In the genomic region with DNA sequence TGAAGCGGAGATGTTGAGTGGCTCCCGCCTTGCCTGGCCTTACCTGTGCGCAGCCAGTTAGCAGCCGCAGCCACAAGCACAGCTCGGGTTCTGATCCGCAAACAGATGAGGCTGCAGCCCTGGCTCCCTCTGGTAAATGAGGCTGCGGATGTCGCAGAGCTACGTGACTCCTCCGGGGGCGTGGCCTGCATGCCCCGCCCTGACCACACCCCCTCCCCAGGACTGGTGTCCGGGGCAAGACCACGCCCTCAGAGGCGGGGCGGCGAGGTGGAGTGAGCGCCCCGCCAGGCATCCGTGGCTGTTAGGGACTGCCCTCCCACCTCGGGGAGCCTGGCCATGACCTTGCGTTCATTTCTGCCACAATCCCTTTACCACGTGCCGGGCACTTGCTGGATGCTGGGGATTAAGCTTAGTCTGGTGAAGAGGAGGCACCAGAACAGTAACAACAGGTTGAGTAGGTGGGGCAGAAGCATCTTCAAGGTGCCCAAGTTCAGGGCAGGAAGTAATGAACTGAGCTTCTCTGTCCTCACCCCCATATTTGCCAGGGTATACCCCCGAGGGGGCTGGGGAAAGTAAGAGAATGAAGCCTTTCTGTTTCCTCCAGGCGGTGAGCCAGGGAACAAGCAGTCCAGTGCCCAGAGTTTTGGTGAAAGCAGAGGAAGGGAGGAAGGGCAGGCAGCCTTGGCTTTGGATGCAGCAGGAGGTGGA, we compare ENCODE assay signal across 7 cellular contexts. TPM values are rescaled to one million over a fixed set of nuclear protein-coding genes. Genes with fewer than 3 reads are reported as not detected.
DNase-seq lines count a peak whose midpoint lies in the region; ATAC-seq, FAIRE-seq and TF ChIP-seq lines count a peak whose summit lies in the region.

A gene (minus strand): TSS at position 138 of the 708 bp plus-strand sequence. CDS start 1,363 bp downstream, outside the sequence.

- H3K9me3 ChIP-seq in keratinocyte (ENCODE audit: control insufficient read depth, low read depth, low read length), result no peaks in the 10 kb centered on the region

- H3K4me1 ChIP-seq in keratinocyte (ENCODE audit: control insufficient read depth, extremely low read depth, insufficient read depth, low read length), result peaks cover 12% of the 10 kb centered on the region

- no peaks in the 10 kb centered on the region for H3K9me1 ChIP-seq in keratinocyte (ENCODE audit: control insufficient read depth, extremely low read depth, insufficient read depth, low read length)

- H3K36me3 ChIP-seq in keratinocyte (ENCODE audit: control insufficient read depth in 2 of 2, extremely low read depth in 1 of 2, insufficient read depth in 2 of 2, low read length in 2 of 2), result peaks cover 12 to 29% of the 10 kb centered on the region in 2 experiments

- H3K4me3 ChIP-seq in keratinocyte (ENCODE audit: control insufficient read depth in 2 of 3, extremely low read depth in 1 of 3, insufficient read depth in 2 of 3, low read depth in 1 of 3, low read length in 3 of 3), result peak within 1 kb of the TSS in 2 of 3 experiments; percentile 18 to 47

- ATAC-seq in GM18520 (IDR thresholded peaks at IDR 0.05; ENCODE audit: unreplicated experiment) (peak; percentile 82), HG03025 (IDR thresholded peaks at IDR 0.05; ENCODE audit: low FRiP score, unreplicated experiment) (peak; percentile 68)

- peak within 1 kb of the TSS; percentile 60 for H3K27ac ChIP-seq in caudate nucleus (ENCODE audit: low read depth, low read length)
- H3K27ac ChIP-seq in keratinocyte (ENCODE audit: control insufficient read depth, insufficient read depth, low read length), result peak within 1 kb of the TSS; percentile 16

- H3K79me2 ChIP-seq in keratinocyte (ENCODE audit: control insufficient read depth, insufficient read depth, low read length), result no peaks in the 10 kb centered on the region

- no peaks in the 10 kb centered on the region for H4K20me1 ChIP-seq in keratinocyte (ENCODE audit: control insufficient read depth, extremely low read depth, insufficient read depth, low read length)

- DNase-seq in NCI-H2196 (lab: John Stamatoyannopoulos, UW; ENCODE audit: unreplicated experiment), result peak; percentile 93
- peak; percentile 93 for DNase-seq in activated CD4-positive, CD25-positive, alpha-beta regulatory T cell treated with anti-CD3 and anti-CD28 coated beads, Interleukin-2, amount 50 U/mL, for 16 hours (ENCODE audit: low read depth, low spot score)
- DNase-seq in caudate nucleus (lab: John Stamatoyannopoulos, UW), result peak in 60 of 61 donors; percentile 56 to 99 (median 92)
- DNase-seq in keratinocyte (ENCODE audit: low read depth, low spot score), result peak; percentile 86
- DNase-seq in stimulated activated CD4-positive, alpha-beta T cell treated with anti-CD3 and anti-CD28 coated beads, Interleukin-15, amount 100 ng/mL, for 1 hour (ENCODE audit: low read depth in 1 of 2, low spot score in 1 of 2), result peak; percentile 97 to 99

- dilution Hi-C loops in keratinocyte (cut with MboI; ENCODE audit: extremely low pct_ligation_motif_present, low sequenced_read_pairs), result no loop called here

- H3K27me3 ChIP-seq in keratinocyte (ENCODE audit: control insufficient read depth, extremely low read depth, insufficient read depth, low read length), result no peaks in the 10 kb centered on the region

- H2AFZ ChIP-seq in keratinocyte (ENCODE audit: control insufficient read depth, low read length), result peak within 1 kb of the TSS; percentile 82

- FAIRE-seq in keratinocyte (lab: Jason Lieb, UNC), result peak; percentile 69

- no peak for TF ChIP-seq CTCF in keratinocyte (optimal IDR thresholded peaks at IDR 0.05 in 1 of 3, IDR thresholded peaks at IDR 0.05 in 1 of 3, conservative IDR thresholded peaks at IDR 0.05 in 1 of 3; ENCODE audit: extremely low read depth in 1 of 3, insufficient read depth in 2 of 3, low read length in 3 of 3)

- peak within 1 kb of the TSS; percentile 2 for H3K9ac ChIP-seq in keratinocyte (ENCODE audit: control insufficient read depth, extremely low read depth, insufficient read depth, low read length)

- peak within 1 kb of the TSS; percentile 78 for H3K4me2 ChIP-seq in keratinocyte (ENCODE audit: control insufficient read depth, extremely low read depth, insufficient read depth, low read depth, low read length)

RNA-seq across cellular contexts. Expression of the gene that starts here (rescaled TPM):
- 24.2 to 44.9 TPM (median 32.5 TPM) in 3 replicates for polyA plus RNA-seq in keratinocyte
- 12.1 TPM for polyA plus RNA-seq in keratinocyte (2011; ENCODE audit: low read depth)
- polyA plus RNA-seq in keratinocyte (2011; cell fraction: cytosol; rRNA removed), result 17.4 and 20.5 TPM in 2 replicates
- polyA plus RNA-seq in keratinocyte (2011; cell fraction: nucleus; rRNA removed), result 18.6 TPM in 2 replicates
- polyA plus RNA-seq in keratinocyte (2012; ENCODE audit: low replicate concordance), result 23.2 and 28.7 TPM in 2 replicates
- polyA minus RNA-seq in keratinocyte, result 35.1 to 51.5 TPM (median 42.5 TPM) in 3 replicates
- polyA minus RNA-seq in keratinocyte (2011; cell fraction: cytosol; rRNA and poly(A)+ RNA removed), result 17.1 TPM
- 6.6 and 10.6 TPM in 2 replicates for polyA minus RNA-seq in keratinocyte (2011; cell fraction: nucleus; rRNA and poly(A)+ RNA removed)

Comparison
In these comparisons a context has a peak if more than half of its experiments do, and no peak if none do; other contexts are left out.
1. Peak in every context shown above with its lines: DNase-seq, ATAC-seq, H3K4me3 ChIP-seq and H3K27ac ChIP-seq.